In genomic region chr3:46192939-46193338, GRCh38 we compare ENCODE assay signal across 38 cellular contexts. TPM values are rescaled to one million over a fixed set of nuclear protein-coding genes. Genes with fewer than 3 reads are reported as not detected.
"Had no signal": no experiment of that assay in that cellular context is flagged by ENCODE, and none has a peak within 500 bp of the region (broad histone marks: within the 10 kb centered on the region; RNA-seq: fewer than 3 reads in every experiment).

No MANE protein-coding gene starts in this region.

- H3K4me1 ChIP-seq: body of pancreas, esophagus squamous epithelium, gastroesophageal sphincter had no signal

- H3K36me3 ChIP-seq: adrenal gland, esophagus squamous epithelium, gastroesophageal sphincter, heart right ventricle had no signal

- H2AFZ ChIP-seq: hepatocyte had no signal

- H3K4me3 ChIP-seq: adrenal gland, body of pancreas, esophagus squamous epithelium, gastroesophageal sphincter, heart right ventricle, hepatocyte had no signal

- H3K27me3 ChIP-seq: body of pancreas, gastroesophageal sphincter, hepatocyte had no signal

- H3K9me3 ChIP-seq: adrenal gland had no signal

- H3K4me1 Mint-ChIP-seq: activated CD4-positive, alpha-beta T cell treated with anti-CD3 and anti-CD28 coated beads for 36 hours; activated naive CD4-positive, alpha-beta T cell treated with anti-CD3 and anti-CD28 coated beads, Interleukin-2, amount 50 U/mL, for 24 hours had no signal

- DNase-seq: activated CD4-positive, alpha-beta memory T cell treated with anti-CD3 and anti-CD28 coated beads for 36 hours; activated CD4-positive, alpha-beta T cell treated with anti-CD3 and anti-CD28 coated beads for 36 hours; activated CD4-positive, alpha-beta T cell treated with anti-CD3 and anti-CD28 coated beads, Interleukin-2, amount 10 ng/mL, durations not matched to agents 24 days and 14 days; activated CD4-positive, CD25-positive, alpha-beta regulatory T cell; activated CD4-positive, CD25-positive, alpha-beta regulatory T cell treated with anti-CD3 and anti-CD28 coated beads, Interleukin-2, amount 50 U/mL, for 72 hours; activated CD8-positive, alpha-beta memory T cell treated with anti-CD3 and anti-CD28 coated beads, Interleukin-2, amount 10 ng/mL, durations not matched to agents 7 days and 5 days; activated CD8-positive, alpha-beta memory T cell treated with anti-CD3 and anti-CD28 coated beads, Interleukin-2, amount 50 U/mL, for 4 hours; activated CD8-positive, alpha-beta T cell treated with anti-CD3 and anti-CD28 coated beads, Interleukin-2, amount 10 ng/mL, durations not matched to agents 7 days and 5 days; activated effector memory CD4-positive, alpha-beta T cell treated with anti-CD3 and anti-CD28 coated beads, Interleukin-2, amount 50 U/mL, for 16 hours; activated naive CD4-positive, alpha-beta T cell treated with anti-CD3 and anti-CD28 coated beads for 36 hours; activated naive CD8-positive, alpha-beta T cell treated with anti-CD3 and anti-CD28 coated beads for 36 hours; activated naive CD8-positive, alpha-beta T cell treated with anti-CD3 and anti-CD28 coated beads, Interleukin-2, amount 50 U/mL, for 24 hours; activated T-cell treated with anti-CD3 and anti-CD28 coated beads, Interleukin-2, amount 50 U/mL, for 1 hour; activated T-cell treated with anti-CD3 and anti-CD28 coated beads, Interleukin-2, amount 50 U/mL, for 48 hours; adrenal gland; amygdala; aorta; body of pancreas; caudate nucleus; cortex of kidney; effector CD8-positive, alpha-beta T cell; esophagus squamous epithelium; foreskin melanocyte; heart right ventricle had no signal

- H3K27ac ChIP-seq: adrenal gland, body of pancreas, epithelial cell of prostate, esophagus squamous epithelium, gastroesophageal sphincter, heart right ventricle, hepatocyte had no signal

- FAIRE-seq: endometrium, endothelial cell of umbilical vein had no signal

- H3K4me2 ChIP-seq: hepatocyte had no signal

- ATAC-seq: activated CD4-positive, alpha-beta T cell treated with anti-CD3 and anti-CD28 coated beads for 36 hours; activated CD8-positive, alpha-beta memory T cell treated with anti-CD3 and anti-CD28 coated beads, Interleukin-2, amount 10 ng/mL, durations not matched to agents 7 days and 5 days; activated CD8-positive, alpha-beta T cell treated with anti-CD3 and anti-CD28 coated beads, Interleukin-2, amount 10 ng/mL, durations not matched to agents 7 days and 5 days; activated naive CD8-positive, alpha-beta T cell treated with anti-CD3 and anti-CD28 coated beads, Interleukin-2, amount 50 U/mL, for 24 hours; body of pancreas had no signal

- H3K4me3 Mint-ChIP-seq: activated CD4-positive, alpha-beta memory T cell treated with anti-CD3 and anti-CD28 coated beads for 36 hours; activated CD4-positive, alpha-beta T cell treated with anti-CD3 and anti-CD28 coated beads for 36 hours; activated CD4-positive, alpha-beta T cell treated with anti-CD3 and anti-CD28 coated beads, Interleukin-2, amount 10 ng/mL, durations not matched to agents 24 days and 14 days; activated CD8-positive, alpha-beta memory T cell treated with anti-CD3 and anti-CD28 coated beads, Interleukin-2, amount 10 ng/mL, durations not matched to agents 7 days and 5 days; activated CD8-positive, alpha-beta T cell treated with anti-CD3 and anti-CD28 coated beads, Interleukin-2, amount 10 ng/mL, durations not matched to agents 7 days and 5 days; activated naive CD4-positive, alpha-beta T cell treated with anti-CD3 and anti-CD28 coated beads for 36 hours; activated naive CD4-positive, alpha-beta T cell treated with anti-CD3 and anti-CD28 coated beads, Interleukin-2, amount 50 U/mL, for 24 hours; activated naive CD8-positive, alpha-beta T cell treated with anti-CD3 and anti-CD28 coated beads for 36 hours; activated naive CD8-positive, alpha-beta T cell treated with anti-CD3 and anti-CD28 coated beads, Interleukin-2, amount 50 U/mL, for 24 hours; activated T-helper 1 cell treated with anti-CD3 and anti-CD28 coated beads, Interleukin-12 subunit alpha, Interleukin-12 subunit beta, Interleukin-2, Interleukin-4 antibody, amounts not matched to agents 30 ng/mL and 10 ng/mL and 1 ng/mL, durations not matched to agents 14 hours and 24 hours and 36 hours had no signal

- H3K79me2 ChIP-seq: hepatocyte had no signal

- H3K27ac Mint-ChIP-seq: activated CD4-positive, alpha-beta memory T cell treated with anti-CD3 and anti-CD28 coated beads for 36 hours; activated CD4-positive, alpha-beta T cell treated with anti-CD3 and anti-CD28 coated beads for 36 hours; activated CD4-positive, alpha-beta T cell treated with anti-CD3 and anti-CD28 coated beads, Interleukin-2, amount 10 ng/mL, durations not matched to agents 24 days and 14 days; activated CD8-positive, alpha-beta memory T cell treated with anti-CD3 and anti-CD28 coated beads, Interleukin-2, amount 10 ng/mL, durations not matched to agents 7 days and 5 days; activated CD8-positive, alpha-beta T cell treated with anti-CD3 and anti-CD28 coated beads, Interleukin-2, amount 10 ng/mL, durations not matched to agents 7 days and 5 days; activated naive CD4-positive, alpha-beta T cell treated with anti-CD3 and anti-CD28 coated beads for 36 hours; activated naive CD4-positive, alpha-beta T cell treated with anti-CD3 and anti-CD28 coated beads, Interleukin-2, amount 50 U/mL, for 24 hours; activated naive CD8-positive, alpha-beta T cell treated with anti-CD3 and anti-CD28 coated beads for 36 hours; activated naive CD8-positive, alpha-beta T cell treated with anti-CD3 and anti-CD28 coated beads, Interleukin-2, amount 50 U/mL, for 24 hours; activated T-helper 1 cell treated with anti-CD3 and anti-CD28 coated beads, Interleukin-12 subunit alpha, Interleukin-12 subunit beta, Interleukin-2, Interleukin-4 antibody, amounts not matched to agents 30 ng/mL and 10 ng/mL and 1 ng/mL, durations not matched to agents 14 hours and 24 hours and 36 hours; activated T-helper 2 cell treated with anti-CD3 and anti-CD28 coated beads, Interferon-gamma antibody, Interleukin-2, Interleukin-4, amounts not matched to agents 10 μg/mL and 5 μg/mL and 100 μg/mL, durations not matched to agents 14 hours and 24 hours and 36 hours had no signal

RNA-seq across cellular contexts. Expression of gene CCR1, which starts 15.2 kb away (rescaled TPM):
- total RNA-seq: activated naive CD4-positive, alpha-beta T cell treated with anti-CD3 and anti-CD28 coated beads for 36 hours; chondrocyte; dermis microvascular lymphatic vessel endothelial cell; endothelial cell of umbilical vein; glomerular endothelial cell had no signal
- polyA plus RNA-seq: endothelial cell of umbilical vein had no signal

RNA-seq across cellular contexts. Expression of gene CCR3, which starts 49.3 kb away (rescaled TPM):
- total RNA-seq: activated CD4-positive, alpha-beta memory T cell treated with anti-CD3 and anti-CD28 coated beads for 36 hours; activated CD4-positive, alpha-beta T cell treated with anti-CD3 and anti-CD28 coated beads for 36 hours; activated CD4-positive, alpha-beta T cell treated with anti-CD3 and anti-CD28 coated beads, Interleukin-2, amount 10 ng/mL, durations not matched to agents 24 days and 14 days; activated CD8-positive, alpha-beta memory T cell treated with anti-CD3 and anti-CD28 coated beads for 36 hours; activated naive CD4-positive, alpha-beta T cell treated with anti-CD3 and anti-CD28 coated beads for 36 hours; activated naive CD8-positive, alpha-beta T cell treated with anti-CD3 and anti-CD28 coated beads for 36 hours; activated T-helper 1 cell treated with anti-CD3 and anti-CD28 coated beads, Interleukin-12 subunit alpha, Interleukin-12 subunit beta, Interleukin-2, Interleukin-4 antibody, amounts not matched to agents 30 ng/mL and 10 ng/mL and 1 ng/mL, durations not matched to agents 14 hours and 24 hours and 36 hours; activated T-helper 2 cell treated with anti-CD3 and anti-CD28 coated beads, Interferon-gamma antibody, Interleukin-2, Interleukin-4, amounts not matched to agents 10 μg/mL and 5 μg/mL and 100 μg/mL, durations not matched to agents 14 hours and 24 hours and 36 hours; adrenal gland; body of pancreas; chondrocyte; dermis microvascular lymphatic vessel endothelial cell; endothelial cell of umbilical vein; esophagus squamous epithelium; fibroblast of villous mesenchyme; gastroesophageal sphincter; glomerular endothelial cell; hepatocyte had no signal
- polyA plus RNA-seq: aorta, endothelial cell of umbilical vein, esophagus, heart right ventricle had no signal
